8 cellular contexts compared by ENCODE assay signal in the genomic region with DNA sequence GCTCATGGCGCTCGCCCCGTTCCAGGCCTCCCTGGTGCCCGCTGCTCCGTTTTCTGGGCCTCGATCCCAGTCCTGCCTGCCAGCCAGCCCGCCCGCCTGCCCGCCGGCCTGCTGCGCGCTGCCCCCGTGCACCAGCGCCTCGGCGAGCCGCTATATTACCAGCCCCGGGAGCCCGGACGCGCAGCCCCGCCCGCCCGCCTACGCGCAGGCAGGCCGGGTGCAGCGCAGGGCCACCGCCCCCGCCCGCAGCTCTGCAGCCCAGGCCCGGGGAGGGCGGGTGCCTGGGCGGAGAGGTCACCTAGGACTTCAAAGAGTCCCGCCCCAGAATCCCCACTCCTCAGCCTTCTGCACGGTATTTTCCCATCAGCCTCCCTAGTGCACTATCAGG. TPM values are rescaled to one million over a fixed set of nuclear protein-coding genes. Genes with fewer than 3 reads are reported as not detected.
DNase-seq lines count a peak whose midpoint lies in the region; ATAC-seq, FAIRE-seq and TF ChIP-seq lines count a peak whose summit lies in the region.

A gene (minus strand): TSS at position 157 of the 388 bp plus-strand sequence. CDS start 151 bp downstream, at position 6.

- H3K9me3 Mint-ChIP-seq in activated naive CD4-positive, alpha-beta T cell treated with anti-CD3 and anti-CD28 coated beads, Interleukin-2, amount 50 U/mL, for 72 hours: no peaks in the 10 kb centered on the region

- H3K4me1 ChIP-seq in HCT116 (ENCODE audit: control insufficient read depth in 1 of 2, insufficient read depth in 2 of 2, low read length in 2 of 2) (peaks cover 19 to 41% of the 10 kb centered on the region in 2 experiments), hepatocyte (ENCODE audit: insufficient read depth) (no peaks in the 10 kb centered on the region), gastrocnemius medialis (peaks cover 0 to 8% of the 10 kb centered on the region in 2 donors)

- RAD21 ChIA-PET in HCT116 (lab: Charles Lee; ENCODE audit: low non-redundant PET in 1 of 2, low total read pairs in 2 of 2, uncharacterized antibody in 2 of 2, unreplicated experiment in 2 of 2): no interaction called here

- H4K20me1 ChIP-seq in HCT116 (ENCODE audit: insufficient read depth): no peaks in the 10 kb centered on the region
- no peaks in the 10 kb centered on the region for H4K20me1 ChIP-seq in hepatocyte (ENCODE audit: insufficient read depth, poor library complexity, severe bottlenecking)

- ATAC-seq in HCT116 (peak; percentile 85), gastrocnemius medialis (peak; percentile 58 to 69), GM19395 (IDR thresholded peaks at IDR 0.05; ENCODE audit: unreplicated experiment) (no peak)
- peak; percentile 40 to 58 for ATAC-seq in activated naive CD4-positive, alpha-beta T cell treated with anti-CD3 and anti-CD28 coated beads, Interleukin-2, amount 50 U/mL, for 72 hours

- WGBS in hepatocyte (ENCODE audit: low lambda C conversion rate, missing lambda C conversion rate): 54% methylated on average over 16 of the region's 36 CpGs

- in situ Hi-C loops in gastrocnemius medialis (cut with MboI; ENCODE audit: low sequenced_read_pairs in 4 of 4): no loop called here

- POLR2A ChIA-PET in HCT116 (lab: Charles Lee): no interaction called here

- H3K4me2 ChIP-seq in HCT116 (ENCODE audit: low read length) (peak within 1 kb of the TSS; percentile 80), hepatocyte (peak within 1 kb of the TSS; percentile 77)

- no peak within 1 kb of the TSS for H3K27ac Mint-ChIP-seq in activated naive CD4-positive, alpha-beta T cell treated with anti-CD3 and anti-CD28 coated beads, Interleukin-2, amount 50 U/mL, for 72 hours

- H3K27me3 ChIP-seq in HCT116 (ENCODE audit: insufficient read depth, low read length) (no peaks in the 10 kb centered on the region), hepatocyte (no peaks in the 10 kb centered on the region), gastrocnemius medialis (no peaks in the 10 kb centered on the region)

- no peaks in the 10 kb centered on the region for H3K79me2 ChIP-seq in HCT116 (ENCODE audit: insufficient read depth, low read length)
- no peaks in the 10 kb centered on the region for H3K79me2 ChIP-seq in hepatocyte

- CTCF ChIA-PET in HCT116 (lab: Charles Lee): no interaction called here

- no peaks in the 10 kb centered on the region for H3K36me3 ChIP-seq in HCT116 (ENCODE audit: control insufficient read depth in 1 of 2, insufficient read depth in 2 of 2, low read length in 2 of 2)
- no peaks in the 10 kb centered on the region for H3K36me3 ChIP-seq in hepatocyte (replicated peaks; ENCODE audit: insufficient read depth, low read depth)
- no peaks in the 10 kb centered on the region for H3K36me3 ChIP-seq in gastrocnemius medialis

- peak within 1 kb of the TSS; percentile 59 for H3K9ac ChIP-seq in HCT116 (ENCODE audit: low read length)

- DNase-seq in HCT116 (ENCODE audit: low read depth, low spot score) (no peak), hepatocyte (ENCODE audit: low spot score) (peak; percentile 69), gastrocnemius medialis (peak; percentile 13 to 61), H54 (ENCODE audit: insufficient read length, low spot score) (no peak), NAMALWA (ENCODE audit: low spot score) (no peak), A172 (ENCODE audit: low spot score) (no peak)
- peak in 1 of 2 donors; percentile 10 for DNase-seq in activated naive CD4-positive, alpha-beta T cell treated with anti-CD3 and anti-CD28 coated beads, Interleukin-2, amount 50 U/mL, for 72 hours (ENCODE audit: low spot score in 2 of 2)

- no peak for TF ChIP-seq POLR2A in HCT116 (IDR thresholded peaks at IDR 0.05; ENCODE audit: borderline replicate concordance, extremely low read depth, insufficient read depth, insufficient read length)
- peak; percentile 52 to 56 for TF ChIP-seq POLR2A in gastrocnemius medialis (IDR thresholded peaks at IDR 0.05)
- no peak for TF ChIP-seq POLR2A in H54 (IDR thresholded peaks at IDR 0.05; ENCODE audit: low read depth, low read length)

- no peak for TF ChIP-seq RAD21 in HCT116 (IDR thresholded peaks at IDR 0.05; ENCODE audit: low read depth)

- H3K9me3 ChIP-seq in HCT116 (ENCODE audit: control insufficient read depth in 1 of 2, insufficient read depth in 1 of 2, low read depth in 1 of 2, low read length in 2 of 2) (no peaks in the 10 kb centered on the region), hepatocyte (ENCODE audit: low read depth) (no peaks in the 10 kb centered on the region), gastrocnemius medialis (no peaks in the 10 kb centered on the region)

- H3K9me2 ChIP-seq in HCT116 (ENCODE audit: insufficient read depth): no peaks in the 10 kb centered on the region
- no peaks in the 10 kb centered on the region for H3K9me2 ChIP-seq in hepatocyte (replicated peaks; ENCODE audit: insufficient read depth)

- H3K4me3 ChIP-seq in HCT116 (replicated peaks in 1 of 2; ENCODE audit: low read depth in 1 of 2, low read length in 2 of 2): peak within 1 kb of the TSS; percentile 45 to 59
- H3K4me3 ChIP-seq in hepatocyte: peak within 1 kb of the TSS; percentile 13
- peak within 1 kb of the TSS; percentile 51 to 68 (median 58) for H3K4me3 ChIP-seq in gastrocnemius medialis

- FAIRE-seq in H54 (lab: Jason Lieb, UNC): no peak

- no peaks in the 10 kb centered on the region for H3K36me3 Mint-ChIP-seq in activated naive CD4-positive, alpha-beta T cell treated with anti-CD3 and anti-CD28 coated beads, Interleukin-2, amount 50 U/mL, for 72 hours

- no TSS peak for BruUV-seq in HCT116 (replicated peaks; lab: Mats Ljungman, UMichigan)

- peak within 1 kb of the TSS; percentile 71 for H3K27ac ChIP-seq in HCT116 (ENCODE audit: low read depth, low read length)
- H3K27ac ChIP-seq in hepatocyte: peak within 1 kb of the TSS; percentile 60
- peak within 1 kb of the TSS; percentile 79 to 88 (median 82) for H3K27ac ChIP-seq in gastrocnemius medialis

- H2AFZ ChIP-seq in HCT116 (ENCODE audit: low read depth, low read length, poor library complexity, severe bottlenecking): no peak within 1 kb of the TSS
- no peak within 1 kb of the TSS for H2AFZ ChIP-seq in hepatocyte

- TF ChIP-seq CTCF in HCT116 (IDR thresholded peaks at IDR 0.05 in 2 of 3, conservative IDR thresholded peaks at IDR 0.05 in 1 of 3; ENCODE audit: borderline replicate concordance in 1 of 3, insufficient read depth in 1 of 3, low read depth in 2 of 3, low read length in 2 of 3): no peak
- no peak for TF ChIP-seq CTCF in hepatocyte (IDR thresholded peaks at IDR 0.05; ENCODE audit: poor library complexity)
- no peak for TF ChIP-seq CTCF in gastrocnemius medialis (IDR thresholded peaks at IDR 0.05 in 4 of 5, conservative IDR thresholded peaks at IDR 0.05 in 1 of 5)

- intact Hi-C loops in HCT116 (cut with micrococcal nuclease) (no loop called here), gastrocnemius medialis (cut with DNase I; ENCODE audit: low total_unique reads) (no loop called here)

TF ChIP-seq in HCT116, 20 proteins besides CTCF, POLR2A, EP300 and RAD21:
- TF ChIP-seq ZNF274 (IDR thresholded peaks at IDR 0.05; ENCODE audit: low read depth, low read length) (no peak), TCF7L2 (IDR thresholded peaks at IDR 0.05; ENCODE audit: borderline replicate concordance, extremely low read depth, insufficient read depth, insufficient read length) (peak; percentile 82), ELF1 (IDR thresholded peaks at IDR 0.05; ENCODE audit: borderline replicate concordance, low read depth) (no peak), SIN3A (IDR thresholded peaks at IDR 0.05; ENCODE audit: low read depth) (no peak), ZFX (IDR thresholded peaks at IDR 0.05) (no peak), EGR1 (IDR thresholded peaks at IDR 0.05; ENCODE audit: low read depth) (peak; percentile 87), POLR2AphosphoS5 (IDR thresholded peaks at IDR 0.05; ENCODE audit: low read depth, low read length) (peak; percentile 35; the same call in 1 of the 2 replicates)
TF ChIP-seq in HCT116: peak in this region for 3.

RNA-seq across cellular contexts. Expression of the gene that starts here (rescaled TPM):
- total RNA-seq in HCT116 (2021; ENCODE audit: unreplicated experiment) (28.2 TPM), hepatocyte (47.0 and 54.8 TPM in 2 replicates), gastrocnemius medialis (10 to 100 TPM in 3 of 4 donors, 1 to 10 TPM in 1; 7.8 to 34.5 (median 29.3) TPM)
- 22.2 and 31.9 TPM in 2 replicates for polyA plus RNA-seq in HCT116 (2012)
- not detected for total RNA-seq in activated naive CD4-positive, alpha-beta T cell treated with anti-CD3 and anti-CD28 coated beads, Interleukin-2, amount 50 U/mL, for 72 hours
- polyA plus RNA-seq in hepatocyte: 65.1 and 80.5 TPM in 2 replicates
- not detected in 2 replicates for total RNA-seq in A172 (2014; rRNA removed; shearing (Covaris generic))

Comparison
In these comparisons a context has a peak if more than half of its experiments do, and no peak if none do; other contexts are left out.
1. Peak in ATAC-seq in activated naive CD4-positive, alpha-beta T cell treated with anti-CD3 and anti-CD28 coated beads, Interleukin-2, amount 50 U/mL, for 72 hours; RNA of the gene not detected or under 1 TPM.
2. DNase-seq: peak in hepatocyte (single experiment) and gastrocnemius medialis (2 of 2); none in HCT116 (single experiment), H54 (single experiment), NAMALWA (single experiment) and A172 (single experiment).
3. POLR2A ChIP-seq: peak in gastrocnemius medialis (2 of 2); none in HCT116 (single experiment) and H54 (single experiment).
4. Peak in every context shown above with its lines, with median percentiles within 50 percentile points of each other: H3K27ac ChIP-seq and H3K4me3 ChIP-seq.